8 cellular contexts compared by ENCODE assay signal in the genomic region with DNA sequence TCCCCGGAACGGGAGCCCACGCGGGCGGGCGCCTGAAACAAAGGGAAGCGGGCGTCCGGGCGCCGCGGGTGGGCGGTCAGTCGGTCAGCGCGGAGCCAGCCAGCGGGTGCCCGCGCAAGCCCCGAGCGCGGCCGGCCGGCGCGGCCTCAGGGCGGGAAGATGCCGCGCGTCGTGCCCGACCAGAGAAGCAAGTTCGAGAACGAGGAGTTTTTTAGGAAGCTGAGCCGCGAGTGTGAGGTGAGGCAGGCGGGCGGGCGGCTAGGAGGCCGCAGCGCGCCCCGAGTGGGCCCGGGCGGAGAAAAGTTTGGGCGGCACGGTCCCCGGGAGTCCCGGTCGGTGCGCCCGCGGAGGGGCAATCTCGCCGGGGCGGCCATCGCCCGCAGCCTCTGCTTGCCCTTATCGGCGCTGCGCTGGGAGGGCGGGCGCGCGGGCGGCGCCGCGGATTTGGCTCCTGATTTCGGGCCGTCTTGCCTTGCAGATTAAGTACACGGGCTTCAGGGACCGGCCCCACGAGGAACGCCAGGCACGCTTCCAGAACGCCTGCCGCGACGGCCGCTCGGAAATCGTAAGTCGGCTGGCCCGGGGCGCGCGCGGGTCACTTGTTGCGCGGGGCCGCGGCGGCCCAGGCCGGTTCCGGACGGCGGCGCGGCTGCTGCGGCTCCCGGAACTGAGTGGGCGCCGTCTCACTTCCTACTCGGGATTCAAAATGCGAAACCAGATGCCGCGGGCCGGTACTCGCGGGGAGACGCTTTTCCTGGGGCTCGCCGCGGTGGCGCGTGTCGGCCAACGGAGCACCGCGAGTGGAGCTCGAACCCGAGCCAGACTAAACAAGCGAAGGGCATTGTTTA. TPM values are rescaled to one million over a fixed set of nuclear protein-coding genes. Genes with fewer than 3 reads are reported as not detected.
DNase-seq lines count a peak whose midpoint lies in the region; ATAC-seq and TF ChIP-seq lines count a peak whose summit lies in the region.

No MANE protein-coding gene starts in this region.

- no peaks in the 10 kb centered on the region for H3K9me3 Mint-ChIP-seq in activated CD4-positive, alpha-beta memory T cell treated with anti-CD3 and anti-CD28 coated beads, Interleukin-2, amount 10 ng/mL, durations not matched to agents 7 days and 5 days

- ATAC-seq in GM21825 (IDR thresholded peaks at IDR 0.05; ENCODE audit: unreplicated experiment), result peak; percentile 33

- H3K27ac Mint-ChIP-seq in activated CD4-positive, alpha-beta memory T cell treated with anti-CD3 and anti-CD28 coated beads, Interleukin-2, amount 10 ng/mL, durations not matched to agents 7 days and 5 days, result peak overlapping the region; percentile 88

- peaks cover 63% of the 10 kb centered on the region for H3K4me1 Mint-ChIP-seq in activated CD4-positive, alpha-beta memory T cell treated with anti-CD3 and anti-CD28 coated beads, Interleukin-2, amount 10 ng/mL, durations not matched to agents 7 days and 5 days

- DNase-seq in GM10248 (ENCODE audit: extremely low spot score) (peak; percentile 68), M059J (ENCODE audit: low read depth) (peak; percentile 53), medulla oblongata (ENCODE audit: extremely low spot score) (peak; percentile 63), A172 (ENCODE audit: low spot score) (no peak)
- peak; percentile 67 for DNase-seq in activated CD4-positive, alpha-beta memory T cell treated with anti-CD3 and anti-CD28 coated beads, Interleukin-2, amount 10 ng/mL, durations not matched to agents 7 days and 5 days
- DNase-seq in effector CD8-positive, alpha-beta T cell (lab: John Stamatoyannopoulos, UW), result peak; percentile 34
- peak; percentile 21 for DNase-seq in stimulated activated CD8-positive, alpha-beta memory T cell treated with anti-CD3 and anti-CD28 coated beads, Interleukin-12 subunit alpha, Interleukin-12 subunit beta, amount 100 ng/mL, for 24 hours (ENCODE audit: extremely low read depth)

- POLR2A ChIA-PET in GM10248 (lab: Yijun Ruan, JAX), result interaction anchor here (0.5 to 0.6 kb wide), 2 partner anchors 90 to 417 kb away, joined by 3 read pairs; no protein-coding TSS in a partner anchor
- POLR2A ChIA-PET in activated CD4-positive, alpha-beta memory T cell treated with anti-CD3 and anti-CD28 coated beads, Interleukin-2, amount 10 ng/mL, durations not matched to agents 7 days and 5 days (lab: Charles Lee), result interaction anchor here (0.8 to 7.1 kb wide), 32 partner anchors 10 to 506 kb away, joined by 3 to 106 read pairs (median 4); a partner anchor contains a TSS

- no peaks in the 10 kb centered on the region for H3K27me3 Mint-ChIP-seq in activated CD4-positive, alpha-beta memory T cell treated with anti-CD3 and anti-CD28 coated beads, Interleukin-2, amount 10 ng/mL, durations not matched to agents 7 days and 5 days

- peaks cover 37% of the 10 kb centered on the region for H3K36me3 Mint-ChIP-seq in activated CD4-positive, alpha-beta memory T cell treated with anti-CD3 and anti-CD28 coated beads, Interleukin-2, amount 10 ng/mL, durations not matched to agents 7 days and 5 days (ENCODE audit: low read depth)

- CTCF ChIA-PET in GM10248 (lab: Yijun Ruan, JAX), result interaction anchor here (1.0 to 5.6 kb wide), 7 partner anchors 11 to 125 kb away, joined by 3 to 59 read pairs (median 12); no protein-coding TSS in a partner anchor
- CTCF ChIA-PET in activated CD4-positive, alpha-beta memory T cell treated with anti-CD3 and anti-CD28 coated beads, Interleukin-2, amount 10 ng/mL, durations not matched to agents 7 days and 5 days (lab: Charles Lee), result interaction anchor here (0.6 to 5.7 kb wide), 8 partner anchors 12 to 581 kb away, joined by 3 to 88 read pairs (median 4); a partner anchor contains a TSS

- no peak for TF ChIP-seq CTCF in GM10248 (IDR thresholded peaks at IDR 0.05; ENCODE audit: control extremely low read depth, extremely low read depth, low read depth, missing control alignments)

- peak overlapping the region; percentile 93 for H3K4me3 Mint-ChIP-seq in activated CD4-positive, alpha-beta memory T cell treated with anti-CD3 and anti-CD28 coated beads, Interleukin-2, amount 10 ng/mL, durations not matched to agents 7 days and 5 days

RNA-seq across cellular contexts. Expression of a gene that starts 0.5 kb away (rescaled TPM):
- 86.5 and 111 TPM in 2 replicates for total RNA-seq in M059J (2014; rRNA removed; shearing (Covaris generic))
- total RNA-seq in activated CD4-positive, alpha-beta memory T cell treated with anti-CD3 and anti-CD28 coated beads, Interleukin-2, amount 10 ng/mL, durations not matched to agents 7 days and 5 days, result 100 to 1,000 TPM; 236 to 238 TPM
- 72.3 and 89.4 TPM in 2 replicates for total RNA-seq in A172 (2014; rRNA removed; shearing (Covaris generic))

RNA-seq across cellular contexts. Expression of a gene that starts 41.1 kb away (rescaled TPM):
- total RNA-seq in M059J (2014; rRNA removed; shearing (Covaris generic)), result not detected in 2 replicates
- 10 to 100 TPM; 37.8 to 39.3 TPM for total RNA-seq in activated CD4-positive, alpha-beta memory T cell treated with anti-CD3 and anti-CD28 coated beads, Interleukin-2, amount 10 ng/mL, durations not matched to agents 7 days and 5 days
- total RNA-seq in A172 (2014; rRNA removed; shearing (Covaris generic)), result not detected in 2 replicates

Comparison
In these comparisons a context has a peak if more than half of its experiments do, and no peak if none do; other contexts are left out.
1. RNA of a gene that starts 41.1 kb away (total RNA-seq): 37.8 to 39.3 TPM in activated CD4-positive, alpha-beta memory T cell treated with anti-CD3 and anti-CD28 coated beads, Interleukin-2, amount 10 ng/mL, durations not matched to agents 7 days and 5 days; not detected in M059J and not detected in A172; every median in the first group is over 10 times any median in the second.